In the genomic region with DNA sequence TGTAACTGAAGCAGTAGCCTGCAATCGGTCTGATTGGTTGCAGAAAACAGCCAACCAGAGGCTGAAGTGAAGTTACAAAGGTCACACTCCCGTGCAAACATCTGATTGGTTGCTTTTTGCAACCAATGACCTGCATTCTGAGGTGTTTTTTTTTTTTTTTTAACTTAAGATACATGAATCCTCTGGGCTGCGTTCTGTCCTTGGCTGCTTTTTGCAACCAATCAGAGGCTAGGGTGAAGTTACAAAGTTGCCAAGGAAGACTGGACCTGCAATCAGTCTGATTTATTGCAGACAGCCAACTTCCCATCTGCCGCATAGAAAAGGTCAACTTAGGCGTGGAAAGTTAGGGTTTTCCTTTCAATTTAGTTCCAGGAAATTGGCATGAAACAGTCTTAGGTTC, we compare ENCODE assay signal across 21 cellular contexts.
DNase-seq lines count a peak whose midpoint lies in the region; TF ChIP-seq lines count a peak whose summit lies in the region.
"Had no signal": no experiment of that assay in that cellular context is flagged by ENCODE, and none has a peak within 500 bp of the region (broad histone marks: within the 10 kb centered on the region; RNA-seq: fewer than 3 reads in every experiment).

No MANE protein-coding gene starts in this region.

- TF ChIP-seq CTCF in adrenal gland (IDR thresholded peaks at IDR 0.05) (no peak), neutrophil (IDR thresholded peaks at IDR 0.05) (no peak)

- no peaks in the 10 kb centered on the region for H3K9me3 ChIP-seq in adrenal gland (replicated peaks in 1 of 3)
- H3K9me3 ChIP-seq in neutrophil = no peaks in the 10 kb centered on the region

- intact Hi-C loops in adrenal gland (cut with DNase I) = no loop called here

- H3K4me3 ChIP-seq in adrenal gland (no peak overlapping the region), neutrophil (ENCODE audit: low read depth in 1 of 2, low read length in 1 of 2) (peak overlapping the region; percentile 4 to 7), H7 (ENCODE audit: insufficient read depth, low read depth, low read length) (no peak overlapping the region)
- H3K4me3 ChIP-seq: GM23338, SK-N-MC had no signal

- no peak for TF ChIP-seq POLR2A in adrenal gland (IDR thresholded peaks at IDR 0.05)

- peaks cover 20 to 28% of the 10 kb centered on the region in 2 donors for H3K4me1 ChIP-seq in adrenal gland (replicated peaks in 1 of 2)
- H3K4me1 ChIP-seq in neutrophil (ENCODE audit: control insufficient read depth in 1 of 2, insufficient read depth in 1 of 2, low read depth in 1 of 2, low read length in 1 of 2) = peaks cover 62 to 66% of the 10 kb centered on the region in 2 experiments

- H3K27me3 ChIP-seq in adrenal gland (no peaks in the 10 kb centered on the region), neutrophil (no peaks in the 10 kb centered on the region), H7 (ENCODE audit: control insufficient read depth, insufficient read depth, low read length) (no peaks in the 10 kb centered on the region)

- no peaks in the 10 kb centered on the region for H3K36me3 ChIP-seq in adrenal gland (replicated peaks in 1 of 2)
- H3K36me3 ChIP-seq in neutrophil = no peaks in the 10 kb centered on the region
- no peaks in the 10 kb centered on the region for H3K36me3 ChIP-seq in H7 (replicated peaks; ENCODE audit: control insufficient read depth, insufficient read depth, low read length)

- WGBS in adrenal gland, 4 donors = 26 to 43% (median 35%) methylated on average over 5 of the region's 5 CpGs

- DNase-seq in DMS 273 (lab: John Stamatoyannopoulos, UW; ENCODE audit: unreplicated experiment) (peak; percentile 42), DMS 273 treated with DMSO at 0.1 percent for 48 hours (lab: John Stamatoyannopoulos, UW) (no peak), adrenal gland (peak; percentile 46 to 84 (median 64)), NCI-H1436 (lab: John Stamatoyannopoulos, UW) (no peak), cerebellum (ENCODE audit: low spot score) (no peak), H7 (no peak), HUDEP-2 (lab: John Stamatoyannopoulos, UW; ENCODE audit: unreplicated experiment in 76 of 76) (no peak)
- DNase-seq: HCEC 1CT; NCI-H1092; NCI-H1436 treated with DMSO at 0.1 percent for 48 hours; NCI-H187 treated with DMSO at 0.1 percent for 48 hours; NCI-H524 treated with DMSO at 0.1 percent for 48 hours; NCI-H82; NK-92 treated with Interleukin-12 subunit alpha and Interleukin-12 subunit beta, amount 100 ng/mL, for 24 hours; SHP77 treated with DMSO at 0.1 percent for 48 hours had no signal

- H3K27ac ChIP-seq in adrenal gland (peak overlapping the region in 2 of 5 donors; percentile 37 to 54), neutrophil (peak overlapping the region; percentile 96)
- H3K27ac ChIP-seq: 22Rv1, C4-2B, RWPE1, SK-N-MC had no signal

Comparison
In these comparisons a context has a peak if more than half of its experiments do, and no peak if none do; other contexts are left out.
1. DNase-seq: peak in DMS 273 (single experiment) and adrenal gland (7 of 7); none in DMS 273 treated with DMSO at 0.1 percent for 48 hours (single experiment), NCI-H1436 (single experiment), cerebellum (single experiment), H7 (single experiment) and HUDEP-2 (0 of 76).
2. H3K4me3 ChIP-seq: peak in neutrophil (2 of 2); none in adrenal gland (0 of 4) and H7 (single experiment).